In genomic region chr9:105912868-105913516, GRCh38 we compare ENCODE assay signal across 13 cellular contexts.
DNase-seq lines count a peak whose midpoint lies in the region; ATAC-seq and TF ChIP-seq lines count a peak whose summit lies in the region.
"Had no signal": no experiment of that assay in that cellular context is flagged by ENCODE, and none has a peak within 500 bp of the region (broad histone marks: within the 10 kb centered on the region; RNA-seq: fewer than 3 reads in every experiment).

No MANE protein-coding gene starts in this region.

- 77% methylated on average over 8 of the region's 8 CpGs for WGBS in right cardiac atrium

- BruUV-seq in MCF 10A (replicated peaks; lab: Mats Ljungman, UMichigan), result no TSS peak

- POLR2A ChIA-PET in MCF 10A (lab: Yijun Ruan, JAX), result interaction anchor here (0.7 kb wide), 1 partner anchor 968 kb away, joined by 4 read pairs; no protein-coding TSS in a partner anchor

- ATAC-seq in foreskin keratinocyte, result peak; percentile 97
- no peak for ATAC-seq in right cardiac atrium
- ATAC-seq: body of pancreas had no signal

- H3K27ac ChIP-seq in breast epithelium (no peak overlapping the region), foreskin keratinocyte (peak overlapping the region; percentile 1), right cardiac atrium (ENCODE audit: low read length) (no peak overlapping the region)
- H3K27ac ChIP-seq: body of pancreas, neutrophil had no signal

- H3K36me3 Mint-ChIP-seq in MCF 10A (ENCODE audit: insufficient read depth, unreplicated experiment) (peaks cover 6% of the 10 kb centered on the region), chondrocyte (ENCODE audit: low read depth) (no peaks in the 10 kb centered on the region)

- H3K27me3 Mint-ChIP-seq in MCF 10A (ENCODE audit: insufficient read depth, unreplicated experiment), result no peaks in the 10 kb centered on the region
- H3K27me3 Mint-ChIP-seq in chondrocyte (ENCODE audit: low read depth), result no peaks in the 10 kb centered on the region

- H3K27me3 ChIP-seq in breast epithelium (no peaks in the 10 kb centered on the region), foreskin keratinocyte (no peaks in the 10 kb centered on the region), right cardiac atrium (ENCODE audit: control insufficient read depth, insufficient read depth) (no peaks in the 10 kb centered on the region)
- H3K27me3 ChIP-seq: body of pancreas, neutrophil had no signal

- no peaks in the 10 kb centered on the region for H3K36me3 ChIP-seq in breast epithelium
- H3K36me3 ChIP-seq: neutrophil had no signal

- intact Hi-C loops in MCF 10A (cut with micrococcal nuclease), result no loop called here
- intact Hi-C loops in breast epithelium (cut with DNase I; ENCODE audit: low total_unique reads), result loop anchor here (1.0 kb wide), 1 partner anchor 12 kb away; no protein-coding TSS in a partner anchor
- intact Hi-C loops in right cardiac atrium (cut with DNase I), result no loop called here

- H3K9me3 Mint-ChIP-seq in MCF 10A (ENCODE audit: unreplicated experiment) (no peaks in the 10 kb centered on the region), chondrocyte (ENCODE audit: low read depth) (peaks cover 5% of the 10 kb centered on the region)

- H3K4me1 Mint-ChIP-seq in MCF 10A (ENCODE audit: insufficient read depth, unreplicated experiment), result peaks cover 24% of the 10 kb centered on the region
- H3K4me1 Mint-ChIP-seq in chondrocyte (ENCODE audit: low read depth), result peaks cover 31% of the 10 kb centered on the region

- H3K9me3 ChIP-seq in breast epithelium (no peaks in the 10 kb centered on the region), right cardiac atrium (ENCODE audit: control insufficient read depth, low read length) (no peaks in the 10 kb centered on the region)
- H3K9me3 ChIP-seq: body of pancreas, neutrophil had no signal

- H3K4me1 ChIP-seq in breast epithelium (no peaks in the 10 kb centered on the region), foreskin keratinocyte (peaks cover 20% of the 10 kb centered on the region), right cardiac atrium (ENCODE audit: control insufficient read depth, insufficient read depth, low read length) (peaks cover 4% of the 10 kb centered on the region)
- H3K4me1 ChIP-seq: body of pancreas had no signal

- no peak for TF ChIP-seq POLR2A in breast epithelium (IDR thresholded peaks at IDR 0.05)

- H3K4me3 Mint-ChIP-seq in MCF 10A (ENCODE audit: unreplicated experiment) (no peak overlapping the region), chondrocyte (ENCODE audit: unreplicated experiment) (no peak overlapping the region)

- CTCF ChIA-PET in MCF 10A (lab: Yijun Ruan, JAX), result interaction anchor here (0.6 to 1.7 kb wide), 6 partner anchors 11 to 811 kb away, joined by 3 to 5 read pairs (median 3); no protein-coding TSS in a partner anchor

- TF ChIP-seq CTCF in MCF 10A (IDR thresholded peaks at IDR 0.05; ENCODE audit: unreplicated experiment) (no peak), breast epithelium (IDR thresholded peaks at IDR 0.05) (no peak), foreskin keratinocyte (conservative IDR thresholded peaks at IDR 0.05) (no peak), chondrocyte (IDR thresholded peaks at IDR 0.05) (no peak)

- no peak overlapping the region for H3K27ac Mint-ChIP-seq in MCF 10A (ENCODE audit: low read depth, unreplicated experiment)
- no peak overlapping the region for H3K27ac Mint-ChIP-seq in chondrocyte (ENCODE audit: unreplicated experiment)

- H3K4me3 ChIP-seq in breast epithelium (no peak overlapping the region), right cardiac atrium (ENCODE audit: low read length) (no peak overlapping the region)
- H3K4me3 ChIP-seq: body of pancreas had no signal

- peak; percentile 87 for DNase-seq in MCF 10A (ENCODE audit: unreplicated experiment)
- DNase-seq in breast epithelium (ENCODE audit: low spot score in 2 of 2), result no peak
- peak; percentile 39 for DNase-seq in NCI-H510A treated with DMSO at 0.1 percent for 48 hours (lab: John Stamatoyannopoulos, UW)
- peak; percentile 76 to 78 for DNase-seq in foreskin keratinocyte
- no peak for DNase-seq in stimulated activated CD4-positive, alpha-beta T cell treated with anti-CD3 and anti-CD28 coated beads, Interleukin-1b, Interleukin-23, amount 100 ng/mL, for 48 hours
- no peak for DNase-seq in chondrocyte (ENCODE audit: low spot score)
- no peak for DNase-seq in right cardiac atrium
- no peak for DNase-seq in A172 (ENCODE audit: low spot score)
- DNase-seq: ACHN; body of pancreas; NCI-H1694 treated with DMSO at 0.1 percent for 48 hours; stimulated activated naive CD4-positive, alpha-beta T cell had no signal

Comparison
In these comparisons a context has a peak if more than half of its experiments do, and no peak if none do; other contexts are left out.
1. DNase-seq: peak in MCF 10A (single experiment), NCI-H510A treated with DMSO at 0.1 percent for 48 hours (single experiment) and foreskin keratinocyte (2 of 2); none in breast epithelium (0 of 2), stimulated activated CD4-positive, alpha-beta T cell treated with anti-CD3 and anti-CD28 coated beads, Interleukin-1b, Interleukin-23, amount 100 ng/mL, for 48 hours (single experiment), chondrocyte (single experiment), right cardiac atrium (0 of 3) and A172 (single experiment).